9 cellular contexts compared by ENCODE assay signal in the genomic region with DNA sequence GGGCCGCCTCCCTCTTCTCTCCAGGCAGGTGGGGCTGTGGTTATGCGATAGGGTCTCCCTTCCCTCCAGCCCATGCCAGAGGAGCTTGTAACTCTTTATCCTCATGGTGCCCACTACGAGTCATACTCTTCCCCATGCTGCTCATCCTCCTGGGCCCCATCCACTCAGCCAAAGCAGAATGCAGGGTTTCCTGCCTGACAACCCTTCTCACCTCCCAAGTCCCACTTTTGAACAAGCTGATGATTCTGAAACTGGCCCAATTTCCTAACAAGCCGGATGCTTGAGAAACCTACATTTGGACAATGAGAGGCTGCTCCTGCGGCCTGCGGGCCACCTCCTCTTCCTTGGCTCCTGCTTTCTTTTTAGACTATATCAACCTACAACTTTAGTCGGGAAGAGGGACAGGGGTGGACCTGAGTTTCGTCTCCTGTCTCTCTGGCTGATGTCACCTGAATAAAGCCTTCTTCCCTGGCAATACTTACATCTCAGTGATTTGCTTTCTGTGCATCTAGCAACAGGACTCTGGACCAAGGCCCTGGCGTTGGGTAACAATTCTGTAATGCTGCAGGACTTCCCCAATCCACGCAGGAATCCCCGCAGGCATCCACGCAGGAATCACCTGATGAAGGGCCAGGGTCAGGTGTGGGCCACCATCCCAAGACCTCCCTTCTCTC. TPM values are rescaled to one million over a fixed set of nuclear protein-coding genes. Genes with fewer than 3 reads are reported as not detected.
A peak's percentile ranks its signal among the peaks of the same experiment; 100 is the strongest.
DNase-seq lines count a peak whose midpoint lies in the region; ATAC-seq and TF ChIP-seq lines count a peak whose summit lies in the region.
"Had no signal": no experiment of that assay in that cellular context is flagged by ENCODE, and none has a peak within 500 bp of the region (broad histone marks: within the 10 kb centered on the region; RNA-seq: fewer than 3 reads in every experiment).

No MANE protein-coding gene starts in this region.

- intact Hi-C loops in colonic mucosa (cut with DNase I) (no loop called here), heart left ventricle (cut with DNase I) (no loop called here)

- no peak for ATAC-seq in activated CD8-positive, alpha-beta T cell treated with anti-CD3 and anti-CD28 coated beads, Interleukin-2, amount 10 ng/mL, durations not matched to agents 7 days and 5 days
- ATAC-seq in heart left ventricle, result no peak

- no peaks in the 10 kb centered on the region for H3K36me3 ChIP-seq in colonic mucosa
- H3K36me3 ChIP-seq in heart left ventricle, result peaks cover 0 to 19% (median 5%) of the 10 kb centered on the region in 9 donors

- TF ChIP-seq CTCF in C4-2B (conservative IDR thresholded peaks at IDR 0.05), result no peak
- TF ChIP-seq CTCF in colonic mucosa (IDR thresholded peaks at IDR 0.05), result no peak
- no peak for TF ChIP-seq CTCF in heart left ventricle (IDR thresholded peaks at IDR 0.05)

- H3K27me3 ChIP-seq in colonic mucosa (no peaks in the 10 kb centered on the region), heart left ventricle (no peaks in the 10 kb centered on the region)

- TF ChIP-seq POLR2A in heart left ventricle (IDR thresholded peaks at IDR 0.05), result no peak

- peak overlapping the region; percentile 88; the same call in 1 of the 2 replicates for H3K27ac ChIP-seq in C4-2B
- no peak overlapping the region for H3K27ac ChIP-seq in colonic mucosa
- no peak overlapping the region for H3K27ac ChIP-seq in heart left ventricle

- 86 to 88% (median 87%) methylated on average over 12 of the region's 12 CpGs for WGBS in heart left ventricle, 4 donors

- DNase-seq in HS-5 (ENCODE audit: low read depth), result peak; percentile 54
- no peak for DNase-seq in activated CD8-positive, alpha-beta T cell treated with anti-CD3 and anti-CD28 coated beads, Interleukin-2, amount 10 ng/mL, durations not matched to agents 7 days and 5 days
- peak; percentile 82 for DNase-seq in kidney tubule cell (ENCODE audit: low spot score)
- DNase-seq in KG1 (lab: John Stamatoyannopoulos, UW), result no peak
- no peak for DNase-seq in colonic mucosa
- DNase-seq in D341Med (ENCODE audit: low spot score), result no peak
- DNase-seq in heart left ventricle, result no peak
- DNase-seq: NCI-H774 had no signal

- no peaks in the 10 kb centered on the region for H3K27me3 Mint-ChIP-seq in activated CD8-positive, alpha-beta T cell treated with anti-CD3 and anti-CD28 coated beads, Interleukin-2, amount 10 ng/mL, durations not matched to agents 7 days and 5 days (ENCODE audit: low read depth)

- CTCF ChIA-PET in activated CD8-positive, alpha-beta T cell treated with anti-CD3 and anti-CD28 coated beads, Interleukin-2, amount 10 ng/mL, durations not matched to agents 7 days and 5 days (lab: Charles Lee), result no interaction called here

- POLR2A ChIA-PET in activated CD8-positive, alpha-beta T cell treated with anti-CD3 and anti-CD28 coated beads, Interleukin-2, amount 10 ng/mL, durations not matched to agents 7 days and 5 days (lab: Charles Lee), result no interaction called here

- peak overlapping the region; percentile 97 for H3K4me3 Mint-ChIP-seq in activated CD8-positive, alpha-beta T cell treated with anti-CD3 and anti-CD28 coated beads, Interleukin-2, amount 10 ng/mL, durations not matched to agents 7 days and 5 days

- H3K9me3 ChIP-seq in colonic mucosa (no peaks in the 10 kb centered on the region), heart left ventricle (peaks cover 0 to 8% (median 0%) of the 10 kb centered on the region in 12 donors)

- H3K4me1 Mint-ChIP-seq in activated CD8-positive, alpha-beta T cell treated with anti-CD3 and anti-CD28 coated beads, Interleukin-2, amount 10 ng/mL, durations not matched to agents 7 days and 5 days (ENCODE audit: low read depth), result peaks cover 41% of the 10 kb centered on the region

- H3K4me1 ChIP-seq in colonic mucosa (peaks cover 4% of the 10 kb centered on the region), heart left ventricle (peaks cover 0 to 40% (median 30%) of the 10 kb centered on the region in 12 donors)

- H3K9ac ChIP-seq in colonic mucosa (ENCODE audit: low read depth in 2 of 2, low read length in 2 of 2), result no peak overlapping the region

- H3K4me3 ChIP-seq in colonic mucosa (no peak overlapping the region), heart left ventricle (no peak overlapping the region)

- peak overlapping the region; percentile 74 for H3K27ac Mint-ChIP-seq in activated CD8-positive, alpha-beta T cell treated with anti-CD3 and anti-CD28 coated beads, Interleukin-2, amount 10 ng/mL, durations not matched to agents 7 days and 5 days

- no peaks in the 10 kb centered on the region for H3K9me3 Mint-ChIP-seq in activated CD8-positive, alpha-beta T cell treated with anti-CD3 and anti-CD28 coated beads, Interleukin-2, amount 10 ng/mL, durations not matched to agents 7 days and 5 days (ENCODE audit: insufficient read depth)

- H3K36me3 Mint-ChIP-seq in activated CD8-positive, alpha-beta T cell treated with anti-CD3 and anti-CD28 coated beads, Interleukin-2, amount 10 ng/mL, durations not matched to agents 7 days and 5 days (ENCODE audit: low read depth), result peaks cover 9% of the 10 kb centered on the region

RNA-seq across cellular contexts. Expression of a gene that starts 1.5 kb away (rescaled TPM):
- 100 to 1,000 TPM; 146 to 163 TPM for total RNA-seq in activated CD8-positive, alpha-beta T cell treated with anti-CD3 and anti-CD28 coated beads, Interleukin-2, amount 10 ng/mL, durations not matched to agents 7 days and 5 days
- total RNA-seq in colonic mucosa (100 to 1,000 TPM; 149 to 247 TPM), heart left ventricle (100 to 1,000 TPM; 262 to 948 (median 365) TPM)
- polyA plus RNA-seq in heart left ventricle, result 100 to 1,000 TPM; 310 to 870 TPM

RNA-seq across cellular contexts. Expression of a gene that starts 9.9 kb away (rescaled TPM):
- total RNA-seq in activated CD8-positive, alpha-beta T cell treated with anti-CD3 and anti-CD28 coated beads, Interleukin-2, amount 10 ng/mL, durations not matched to agents 7 days and 5 days, result 100 to 1,000 TPM; 238 to 263 TPM
- 100 to 1,000 TPM; 133 to 246 TPM for total RNA-seq in colonic mucosa
- total RNA-seq in heart left ventricle, result 10 to 100 TPM; 10.2 to 88.7 (median 20.3) TPM
- polyA plus RNA-seq in heart left ventricle, result 10 to 100 TPM; 25.5 to 36.9 TPM

RNA-seq across cellular contexts. Expression of a gene that starts 18.8 kb away (rescaled TPM):
- not detected for total RNA-seq in activated CD8-positive, alpha-beta T cell treated with anti-CD3 and anti-CD28 coated beads, Interleukin-2, amount 10 ng/mL, durations not matched to agents 7 days and 5 days
- total RNA-seq in colonic mucosa, result 10 to 100 TPM; 17.7 to 18.8 TPM
- 10 to 100 TPM in 2 of 9 donors, 1 to 10 TPM in 7; 2.3 to 25.4 (median 6.1) TPM for total RNA-seq in heart left ventricle
- 1 to 10 TPM; 2.7 to 3.3 TPM for polyA plus RNA-seq in heart left ventricle

RNA-seq across cellular contexts. Expression of a gene that starts 25.0 kb away (rescaled TPM):
- 10 to 100 TPM; 27.8 to 29.8 TPM for total RNA-seq in activated CD8-positive, alpha-beta T cell treated with anti-CD3 and anti-CD28 coated beads, Interleukin-2, amount 10 ng/mL, durations not matched to agents 7 days and 5 days
- total RNA-seq in colonic mucosa, result 10 to 100 TPM; 46.3 to 55.4 TPM
- 10 to 100 TPM in 3 of 9 donors, 1 to 10 TPM in 6; 5.2 to 34.2 (median 7.9) TPM for total RNA-seq in heart left ventricle
- 1 to 10 TPM; 5.0 to 6.5 TPM for polyA plus RNA-seq in heart left ventricle

Comparison
In these comparisons a context has a peak if more than half of its experiments do, and no peak if none do; other contexts are left out.
1. DNase-seq: peak in HS-5 (single experiment) and kidney tubule cell (single experiment); none in activated CD8-positive, alpha-beta T cell treated with anti-CD3 and anti-CD28 coated beads, Interleukin-2, amount 10 ng/mL, durations not matched to agents 7 days and 5 days (single experiment), KG1 (single experiment), colonic mucosa (single experiment), D341Med (single experiment) and heart left ventricle (0 of 5).